In genomic region chrX:13661735-13662536, GRCh38 we compare ENCODE assay signal across 12 cellular contexts. TPM values are rescaled to one million over a fixed set of nuclear protein-coding genes. Genes with fewer than 3 reads are reported as not detected.
DNase-seq lines count a peak whose midpoint lies in the region; ATAC-seq, FAIRE-seq and TF ChIP-seq lines count a peak whose summit lies in the region.
"Had no signal": no experiment of that assay in that cellular context is flagged by ENCODE, and none has a peak within 500 bp of the region (broad histone marks: within the 10 kb centered on the region; RNA-seq: fewer than 3 reads in every experiment).

No MANE protein-coding gene starts in this region.

- H3K27me3 ChIP-seq in CD4-positive, alpha-beta T cell (ENCODE audit: control insufficient read depth, insufficient read depth, low read length) = no peaks in the 10 kb centered on the region
- H3K27me3 ChIP-seq in OCI-LY1 (ENCODE audit: insufficient read depth, low read length) (no peaks in the 10 kb centered on the region), mesenchymal stem cell (ENCODE audit: control insufficient read depth in 1 of 2, insufficient read depth in 1 of 2, low read length in 2 of 2) (peaks cover 0 to 3% of the 10 kb centered on the region in 2 experiments), endodermal cell (ENCODE audit: control insufficient read depth, insufficient read depth, low read length, poor library complexity, severe bottlenecking) (no peaks in the 10 kb centered on the region)
- H3K27me3 ChIP-seq: neutrophil had no signal

- H3K9me2 ChIP-seq in OCI-LY1 (ENCODE audit: low read depth, low read length) = no peaks in the 10 kb centered on the region

- no peak overlapping the region for H4K8ac ChIP-seq in mesenchymal stem cell (ENCODE audit: low read length)

- peak; percentile 21 for ATAC-seq in CD4-positive, alpha-beta T cell (ENCODE audit: poor library complexity)

- H3K9ac ChIP-seq in OCI-LY1 (ENCODE audit: low read length) = peak overlapping the region; percentile 52
- peak overlapping the region; percentile 88 for H3K9ac ChIP-seq in mesenchymal stem cell (ENCODE audit: low read length)
- no peak overlapping the region for H3K9ac ChIP-seq in endodermal cell (ENCODE audit: extremely low read depth, low read length, poor library complexity, severe bottlenecking)

- no peak overlapping the region for H3K4ac ChIP-seq in mesenchymal stem cell (ENCODE audit: low read depth in 1 of 2, low read length in 2 of 2)

- H3K4me1 Mint-ChIP-seq in CD4-positive, alpha-beta T cell (ENCODE audit: low read depth) = peaks cover 10% of the 10 kb centered on the region
- H3K4me1 Mint-ChIP-seq in endodermal cell = no peaks in the 10 kb centered on the region

- in situ Hi-C loops in GM13976 (cut with MboI; ENCODE audit: low sequenced_read_pairs, unreplicated experiment) = loop anchor here (5.0 to 25.0 kb wide), 2 partner anchors 365 to 575 kb away; partner anchors contain the start of gene GEMIN8

- intact Hi-C loops in CD4-positive, alpha-beta T cell (cut with DNase I, micrococcal nuclease) = no loop called here

- no peak overlapping the region for H2BK15ac ChIP-seq in mesenchymal stem cell (ENCODE audit: low read depth, poor library complexity, severe bottlenecking)

- FAIRE-seq in D721Med (lab: Jason Lieb, UNC) = no peak

- no peak overlapping the region for H3K23ac ChIP-seq in mesenchymal stem cell (ENCODE audit: low read length in 2 of 2)

- H3K79me2 ChIP-seq in OCI-LY1 (ENCODE audit: insufficient read depth, low read length) = no peaks in the 10 kb centered on the region

- no peak overlapping the region for H4K91ac ChIP-seq in mesenchymal stem cell (ENCODE audit: low read length)

- TF ChIP-seq CTCF in CD4-positive, alpha-beta T cell (IDR thresholded peaks at IDR 0.05) = no peak
- TF ChIP-seq CTCF in GM13976 (IDR thresholded peaks at IDR 0.05; ENCODE audit: borderline replicate concordance, control extremely low read depth, extremely low read depth, insufficient read depth, missing control alignments) = no peak
- no peak for TF ChIP-seq CTCF in OCI-LY1 (IDR thresholded peaks at IDR 0.05; ENCODE audit: low read length)
- TF ChIP-seq CTCF in D721Med (IDR thresholded peaks at IDR 0.05; ENCODE audit: insufficient read depth, missing control alignments) = no peak
- TF ChIP-seq CTCF in endodermal cell (conservative IDR thresholded peaks at IDR 0.05) = no peak

- WGBS in mesenchymal stem cell = 29% methylated on average over 11 of the region's 13 CpGs
- WGBS in endodermal cell (ENCODE audit: insufficient coverage in 1 of 2, insufficient read length in 1 of 2), 2 experiments = 91 to 97% methylated on average over 7 to 13 of the region's 13 CpGs

- H3K27ac ChIP-seq in CD4-positive, alpha-beta T cell (ENCODE audit: low read depth, low read length) = no peak overlapping the region
- H3K27ac ChIP-seq in OCI-LY1 (ENCODE audit: low read depth, low read length, poor library complexity, severe bottlenecking) (peak overlapping the region; percentile 80), mesenchymal stem cell (ENCODE audit: low read length, poor library complexity, severe bottlenecking) (no peak overlapping the region), endodermal cell (ENCODE audit: low read depth, low read length) (no peak overlapping the region), substantia nigra (ENCODE audit: low read depth, low read length, poor library complexity, severe bottlenecking) (no peak overlapping the region)
- H3K27ac ChIP-seq: neutrophil had no signal

- H2BK5ac ChIP-seq in mesenchymal stem cell (ENCODE audit: low read depth, low read length, poor library complexity, severe bottlenecking) = no peak overlapping the region

- H2AFZ ChIP-seq in OCI-LY1 (ENCODE audit: low read length) (no peak overlapping the region), mesenchymal stem cell (ENCODE audit: low read depth, low read length) (no peak overlapping the region)

- H4K20me1 ChIP-seq in OCI-LY1 (ENCODE audit: insufficient read depth, low read length) = no peaks in the 10 kb centered on the region

- H2BK120ac ChIP-seq in mesenchymal stem cell (ENCODE audit: low read depth, low read length) = no peak overlapping the region

- peak overlapping the region; percentile 51 for H3K4me3 Mint-ChIP-seq in CD4-positive, alpha-beta T cell
- H3K4me3 Mint-ChIP-seq in endodermal cell = no peak overlapping the region
- H3K4me3 Mint-ChIP-seq: activated naive CD8-positive, alpha-beta T cell treated with anti-CD3 and anti-CD28 coated beads, Interleukin-2, amount 10 ng/mL, durations not matched to agents 7 days and 5 days had no signal

- H2AK5ac ChIP-seq in mesenchymal stem cell (ENCODE audit: low read length, severe bottlenecking) = no peak overlapping the region

- H3K14ac ChIP-seq in mesenchymal stem cell (ENCODE audit: low read length in 2 of 2) = no peak overlapping the region

- no peaks in the 10 kb centered on the region for H3K9me3 ChIP-seq in CD4-positive, alpha-beta T cell (ENCODE audit: control insufficient read depth, low read length)
- no peaks in the 10 kb centered on the region for H3K9me3 ChIP-seq in OCI-LY1 (ENCODE audit: low read length)
- H3K9me3 ChIP-seq in mesenchymal stem cell (ENCODE audit: control insufficient read depth, low read length) = no peaks in the 10 kb centered on the region
- no peaks in the 10 kb centered on the region for H3K9me3 ChIP-seq in endodermal cell (ENCODE audit: control insufficient read depth, low read length)
- H3K9me3 ChIP-seq: neutrophil had no signal

- no peak overlapping the region for H3K18ac ChIP-seq in mesenchymal stem cell (ENCODE audit: low read depth in 1 of 2, low read length in 2 of 2)

- H3K36me3 Mint-ChIP-seq in CD4-positive, alpha-beta T cell (ENCODE audit: low read depth) = peaks cover 59% of the 10 kb centered on the region
- H3K36me3 Mint-ChIP-seq in endodermal cell (ENCODE audit: low read depth) = peaks cover 22% of the 10 kb centered on the region

- no peaks in the 10 kb centered on the region for H3K9me3 Mint-ChIP-seq in CD4-positive, alpha-beta T cell
- H3K9me3 Mint-ChIP-seq in endodermal cell = peaks cover 69% of the 10 kb centered on the region
- H3K9me3 Mint-ChIP-seq: activated naive CD8-positive, alpha-beta T cell treated with anti-CD3 and anti-CD28 coated beads, Interleukin-2, amount 10 ng/mL, durations not matched to agents 7 days and 5 days had no signal

- H2BK12ac ChIP-seq in mesenchymal stem cell (ENCODE audit: low read length in 2 of 2) = no peak overlapping the region

- H3K4me2 ChIP-seq in OCI-LY1 (ENCODE audit: low read length) (peak overlapping the region; percentile 60), mesenchymal stem cell (ENCODE audit: low read length, poor library complexity, severe bottlenecking) (no peak overlapping the region)

- H3K4me1 ChIP-seq in OCI-LY1 (ENCODE audit: insufficient read depth, low read length, severe bottlenecking) (peaks cover 30% of the 10 kb centered on the region), mesenchymal stem cell (ENCODE audit: control insufficient read depth, insufficient read depth, low read depth, low read length) (no peaks in the 10 kb centered on the region), endodermal cell (ENCODE audit: control insufficient read depth, insufficient read depth, low read length) (no peaks in the 10 kb centered on the region)

- peaks cover 23% of the 10 kb centered on the region for H3K36me3 ChIP-seq in OCI-LY1 (ENCODE audit: insufficient read depth, low read length)
- peaks cover 0 to 7% of the 10 kb centered on the region in 2 experiments for H3K36me3 ChIP-seq in mesenchymal stem cell (ENCODE audit: control insufficient read depth in 1 of 2, insufficient read depth in 2 of 2, low read depth in 1 of 2, low read length in 2 of 2)
- no peaks in the 10 kb centered on the region for H3K36me3 ChIP-seq in endodermal cell (ENCODE audit: control insufficient read depth, insufficient read depth, low read length)

- DNase-seq in CD4-positive, alpha-beta T cell = no peak
- DNase-seq in GM13976 (ENCODE audit: low spot score) (peak; percentile 23), mesenchymal stem cell (no peak), D721Med (ENCODE audit: insufficient read length, low spot score) (no peak), endodermal cell (no peak), T1000 (lab: John Stamatoyannopoulos, UW) (no peak), substantia nigra (lab: John Stamatoyannopoulos, UW) (no peak)
- DNase-seq: activated naive CD8-positive, alpha-beta T cell treated with anti-CD3 and anti-CD28 coated beads, Interleukin-2, amount 10 ng/mL, durations not matched to agents 7 days and 5 days; DND-41; islet precursor cell had no signal

- no peaks in the 10 kb centered on the region for H3K79me1 ChIP-seq in mesenchymal stem cell (replicated peaks; ENCODE audit: low read length, poor library complexity, severe bottlenecking)

- POLR2A ChIA-PET in CD4-positive, alpha-beta T cell (lab: Charles Lee) = interaction anchor here (1.4 to 1.8 kb wide), 3 partner anchors 27 to 73 kb away, joined by 3 to 14 read pairs (median 7); partner anchors contain the start of genes OFD1, RAB9A and TRAPPC2

- H3K27me3 Mint-ChIP-seq in CD4-positive, alpha-beta T cell = no peaks in the 10 kb centered on the region
- no peaks in the 10 kb centered on the region for H3K27me3 Mint-ChIP-seq in endodermal cell (ENCODE audit: insufficient read depth)
- H3K27me3 Mint-ChIP-seq: activated naive CD8-positive, alpha-beta T cell treated with anti-CD3 and anti-CD28 coated beads, Interleukin-2, amount 10 ng/mL, durations not matched to agents 7 days and 5 days had no signal

- peak overlapping the region; percentile 72 for H3K27ac Mint-ChIP-seq in CD4-positive, alpha-beta T cell
- no peak overlapping the region for H3K27ac Mint-ChIP-seq in endodermal cell
- H3K27ac Mint-ChIP-seq: activated naive CD8-positive, alpha-beta T cell treated with anti-CD3 and anti-CD28 coated beads, Interleukin-2, amount 10 ng/mL, durations not matched to agents 7 days and 5 days had no signal

- H3K4me3 ChIP-seq in OCI-LY1 (ENCODE audit: low read depth, low read length, poor library complexity, severe bottlenecking) = peak overlapping the region; percentile 38
- peak overlapping the region in 1 of 2 experiments; percentile 73 for H3K4me3 ChIP-seq in mesenchymal stem cell (ENCODE audit: insufficient read depth in 1 of 2, low read depth in 1 of 2, low read length in 2 of 2)
- H3K4me3 ChIP-seq in endodermal cell (ENCODE audit: low read length) = no peak overlapping the region

- H3F3A ChIP-seq in OCI-LY1 (ENCODE audit: insufficient read depth, low read length) = no peaks in the 10 kb centered on the region

- CTCF ChIA-PET in CD4-positive, alpha-beta T cell (lab: Charles Lee) = interaction anchor here (1.2 kb wide), 1 partner anchor 173 kb away, joined by 4 read pairs; no protein-coding TSS in a partner anchor

RNA-seq across cellular contexts. Expression of gene TCEANC, which starts 9.0 kb away (rescaled TPM):
- total RNA-seq in CD4-positive, alpha-beta T cell = 1 to 10 TPM; 6.5 to 8.3 TPM
- 0.86 TPM for polyA plus RNA-seq in mesenchymal stem cell (2013, experiment 1 of 2)
- 0.79 TPM for polyA plus RNA-seq in mesenchymal stem cell (2013, experiment 2 of 2)
- total RNA-seq in endodermal cell = 1 to 10 TPM; 1.8 to 3.6 TPM
- 2.6 TPM for polyA plus RNA-seq in endodermal cell (2013, experiment 1 of 2)
- polyA plus RNA-seq in endodermal cell (2013, experiment 2 of 2) = 4.0 TPM

RNA-seq across cellular contexts. Expression of gene RAB9A, which starts 27.0 kb away (rescaled TPM):
- 10 to 100 TPM; 21.4 to 25.2 TPM for total RNA-seq in CD4-positive, alpha-beta T cell
- 23.9 TPM for polyA plus RNA-seq in mesenchymal stem cell (2013, experiment 1 of 2)
- 25.8 TPM for polyA plus RNA-seq in mesenchymal stem cell (2013, experiment 2 of 2)
- 10 to 100 TPM; 22.3 to 28.0 TPM for total RNA-seq in endodermal cell
- 27.5 TPM for polyA plus RNA-seq in endodermal cell (2013, experiment 1 of 2)
- polyA plus RNA-seq in endodermal cell (2013, experiment 2 of 2) = 24.1 TPM
